Comparison of ENCODE assay signal across 11 cellular contexts in genomic region chr3:129623447-129624118, GRCh38. TPM values are rescaled to one million over a fixed set of nuclear protein-coding genes. Genes with fewer than 3 reads are reported as not detected.
DNase-seq lines count a peak whose midpoint lies in the region; ATAC-seq, FAIRE-seq and TF ChIP-seq lines count a peak whose summit lies in the region.
"Had no signal": no experiment of that assay in that cellular context is flagged by ENCODE, and none has a peak within 500 bp of the region (broad histone marks: within the 10 kb centered on the region; RNA-seq: fewer than 3 reads in every experiment).

No MANE protein-coding gene starts in this region.

- H2AFZ ChIP-seq in H1 (ENCODE audit: low read length) = no peak overlapping the region

- H3K4me3 ChIP-seq in H1 (ENCODE audit: extremely low read depth in 1 of 4, insufficient read depth in 2 of 4, low read depth in 3 of 4, low read length in 4 of 4) (no peak overlapping the region), mesendoderm (ENCODE audit: low read length) (no peak overlapping the region), thyroid gland (replicated peaks in 1 of 3) (no peak overlapping the region)

- no peaks in the 10 kb centered on the region for H3K9me3 ChIP-seq in H1 (ENCODE audit: insufficient read depth in 2 of 2, low read depth in 1 of 2, low read length in 1 of 2)
- H3K9me3 ChIP-seq in thyroid gland = no peaks in the 10 kb centered on the region

- H2BK120ac ChIP-seq in H1 (replicated peaks; ENCODE audit: low read depth, low read length) (no peak overlapping the region), mesendoderm (ENCODE audit: low read depth, low read length) (no peak overlapping the region)

- peaks cover 4 to 20% (median 6%) of the 10 kb centered on the region in 4 experiments for H3K4me1 ChIP-seq in H1 (replicated peaks in 1 of 4; ENCODE audit: control insufficient read depth in 3 of 4, insufficient read depth in 4 of 4, low read length in 3 of 4)
- H3K4me1 ChIP-seq in mesendoderm (ENCODE audit: control insufficient read depth, low read depth, low read length) = peaks cover 4% of the 10 kb centered on the region
- H3K4me1 ChIP-seq in thyroid gland = peaks cover 36 to 76% of the 10 kb centered on the region in 2 donors

- H3K56ac ChIP-seq in H1 (replicated peaks; ENCODE audit: insufficient read length, low read depth, low read length) (no peak overlapping the region), mesendoderm (ENCODE audit: low read length) (peak overlapping the region; percentile 30)

- peak overlapping the region; percentile 2; the same call in 1 of the 2 replicates for H2BK12ac ChIP-seq in H1 (ENCODE audit: low read depth, low read length)

- peak overlapping the region; percentile 43; the same call in 1 of the 2 replicates for H4K8ac ChIP-seq in H1 (ENCODE audit: extremely low read depth, insufficient read depth, low read length)
- no peak overlapping the region for H4K8ac ChIP-seq in mesendoderm (ENCODE audit: low read depth, low read length)

- H3K36me3 ChIP-seq in H1 (ENCODE audit: control insufficient read depth in 2 of 4, insufficient read depth in 4 of 4, low read length in 3 of 4) (no peaks in the 10 kb centered on the region), mesendoderm (ENCODE audit: control insufficient read depth, insufficient read depth, low read length) (no peaks in the 10 kb centered on the region), thyroid gland (no peaks in the 10 kb centered on the region)

- H4K5ac ChIP-seq in H1 (ENCODE audit: insufficient read length, low read depth, low read length) = no peak overlapping the region
- no peak overlapping the region for H4K5ac ChIP-seq in mesendoderm (ENCODE audit: low read length)

- no peak overlapping the region for H2BK5ac ChIP-seq in H1 (ENCODE audit: low read depth, low read length)
- no peak overlapping the region for H2BK5ac ChIP-seq in mesendoderm (ENCODE audit: low read length)

- peak; percentile 70 for DNase-seq in HuH-7.5 (ENCODE audit: low spot score)
- no peak for DNase-seq in H1 (ENCODE audit: low read depth in 1 of 2, low spot score in 2 of 2)
- DNase-seq in mesendoderm = no peak
- DNase-seq in thyroid gland = peak in 1 of 2 donors; percentile 45
- DNase-seq in activated T-cell treated with anti-CD3 and anti-CD28 coated beads, Interleukin-2, amount 50 U/mL, for 1 hour = no peak
- DNase-seq: activated CD4-positive, alpha-beta T cell treated with anti-CD3 and anti-CD28 coated beads for 36 hours; NCI-H2107 had no signal

- H3K4ac ChIP-seq in H1 (replicated peaks; ENCODE audit: insufficient read length, low read depth, low read length) (no peak overlapping the region), mesendoderm (ENCODE audit: low read depth, low read length) (no peak overlapping the region)

- POLR2A ChIA-PET in H1 (lab: Charles Lee; ENCODE audit: partially characterized antibody) = interaction anchor here (0.6 to 0.8 kb wide), 2 partner anchors 16 to 100 kb away, joined by 3 read pairs; no protein-coding TSS in a partner anchor

- TF ChIP-seq EP300 in H1 (IDR thresholded peaks at IDR 0.05; ENCODE audit: borderline replicate concordance in 1 of 2, low read depth in 2 of 2, low read length in 2 of 2) = no peak

- H3K23me2 ChIP-seq in H1 (ENCODE audit: low read depth, low read length) = peaks cover 7% of the 10 kb centered on the region

- no peak overlapping the region for H3K9ac ChIP-seq in H1 (replicated peaks in 1 of 4; ENCODE audit: extremely low read depth in 1 of 4, low read depth in 3 of 4, low read length in 3 of 4)
- H3K9ac ChIP-seq in mesendoderm (ENCODE audit: low read length) = no peak overlapping the region

- no peak overlapping the region for H2AK5ac ChIP-seq in H1 (ENCODE audit: low read depth, low read length)
- no peak overlapping the region for H2AK5ac ChIP-seq in mesendoderm (ENCODE audit: low read length)

- H3K27ac ChIP-seq in H1 (ENCODE audit: low read depth, low read length) (no peak overlapping the region), mesendoderm (ENCODE audit: low read depth, low read length) (no peak overlapping the region), thyroid gland (peak overlapping the region; percentile 77 to 94 (median 79))

- TF ChIP-seq RAD21 in H1 (IDR thresholded peaks at IDR 0.05 in 1 of 2, conservative IDR thresholded peaks at IDR 0.05 in 1 of 2; ENCODE audit: low read depth in 2 of 2, low read length in 2 of 2) = no peak

- CTCF ChIA-PET in H1 (lab: Charles Lee; ENCODE audit: partially characterized antibody) = interaction anchor here (0.7 to 1.4 kb wide), 2 partner anchors 133 to 202 kb away, joined by 3 read pairs; no protein-coding TSS in a partner anchor

- ATAC-seq in GM19452 (IDR thresholded peaks at IDR 0.05; ENCODE audit: unreplicated experiment) = no peak
- ATAC-seq in HG03045 (IDR thresholded peaks at IDR 0.05; ENCODE audit: unreplicated experiment) = no peak
- ATAC-seq: activated CD4-positive, alpha-beta T cell treated with anti-CD3 and anti-CD28 coated beads for 36 hours; activated naive CD4-positive, alpha-beta T cell treated with anti-CD3 and anti-CD28 coated beads, Interleukin-2, amount 50 U/mL, for 72 hours had no signal

- H3K14ac ChIP-seq in H1 (ENCODE audit: insufficient read length) = no peak overlapping the region

- no peak overlapping the region for H2BK20ac ChIP-seq in H1 (ENCODE audit: low read length)

- H2BK15ac ChIP-seq in H1 (ENCODE audit: low read length) (no peak overlapping the region), mesendoderm (replicated peaks; ENCODE audit: low read depth) (no peak overlapping the region)

- H4K91ac ChIP-seq in H1 (replicated peaks; ENCODE audit: insufficient read length, low read length) = no peak overlapping the region

- TF ChIP-seq POLR2A in H1 (IDR thresholded peaks at IDR 0.05; ENCODE audit: control extremely low read depth in 1 of 2, low read depth in 2 of 2, low read length in 2 of 2) (no peak), thyroid gland (IDR thresholded peaks at IDR 0.05) (no peak)

- H3K4me2 ChIP-seq in H1 (ENCODE audit: insufficient read depth in 1 of 2, low read depth in 2 of 2, low read length in 2 of 2) (no peak overlapping the region), mesendoderm (ENCODE audit: low read length) (no peak overlapping the region)

- intact Hi-C loops in thyroid gland (cut with DNase I) = loop anchor here (10.0 kb wide), 1 partner anchor 129 kb away; no protein-coding TSS in a partner anchor

- FAIRE-seq in H1 (lab: Jason Lieb, UNC) = no peak
- FAIRE-seq: GM19239 had no signal

- H3K18ac ChIP-seq in H1 (ENCODE audit: extremely low read depth, low read length) = no peak overlapping the region; the same call in 1 of the 2 replicates
- H3K18ac ChIP-seq in mesendoderm (ENCODE audit: low read length) = no peak overlapping the region

- 86% methylated on average over 16 of the region's 17 CpGs; no CpG with 5 or more reads in 1 of the 2 experiments for WGBS in H1 (ENCODE audit: extremely low coverage in 1 of 2, insufficient coverage in 1 of 2, insufficient read length in 1 of 2, insufficient replicate concordance in 2 of 2, low coverage in 1 of 2, low lambda C conversion rate in 2 of 2, missing lambda C conversion rate in 1 of 2), 2 experiments
- no CpG with 5 or more reads among the region's 17 CpGs for WGBS in mesendoderm (ENCODE audit: extremely low coverage, insufficient coverage, low lambda C conversion rate)
- 49 to 53% methylated on average over 10 to 11 of the region's 17 CpGs for WGBS in thyroid gland, 2 donors

- H3K79me1 ChIP-seq in H1 (ENCODE audit: low read depth, low read length) (no peaks in the 10 kb centered on the region), mesendoderm (ENCODE audit: low read length) (no peaks in the 10 kb centered on the region)

- H3K23ac ChIP-seq in H1 (ENCODE audit: insufficient read length) (no peak overlapping the region), mesendoderm (ENCODE audit: low read length) (no peak overlapping the region)

- no peak for TF ChIP-seq CTCF in H1 (IDR thresholded peaks at IDR 0.05; ENCODE audit: control extremely low read depth in 1 of 3, insufficient read depth in 1 of 3, low read depth in 1 of 3, low read length in 3 of 3)
- peak in 1 of 6 experiments; percentile 4 for TF ChIP-seq CTCF in thyroid gland (IDR thresholded peaks at IDR 0.05)

- H3K79me2 ChIP-seq in H1 (ENCODE audit: control insufficient read depth in 1 of 2, insufficient read depth in 2 of 2, low read length in 2 of 2) (no peaks in the 10 kb centered on the region), mesendoderm (ENCODE audit: control insufficient read depth, insufficient read depth, low read length) (no peaks in the 10 kb centered on the region)

- H4K20me1 ChIP-seq in H1 (replicated peaks in 1 of 2; ENCODE audit: control insufficient read depth in 1 of 2, insufficient read depth in 2 of 2, low read length in 2 of 2) = no peaks in the 10 kb centered on the region

- H3K27me3 ChIP-seq in H1 (replicated peaks in 1 of 4; ENCODE audit: control insufficient read depth in 3 of 4, extremely low read depth in 1 of 4, insufficient read depth in 3 of 4, low read length in 3 of 4) (no peaks in the 10 kb centered on the region), mesendoderm (ENCODE audit: insufficient read depth, low read length, poor library complexity) (no peaks in the 10 kb centered on the region), thyroid gland (no peaks in the 10 kb centered on the region)

TF ChIP-seq in H1, 55 proteins besides CTCF, POLR2A, EP300 and RAD21:
- TF ChIP-seq NRF1 (IDR thresholded peaks at IDR 0.05; ENCODE audit: low read depth, low read length) = no peak
- peak; percentile 39; the same call in 1 of the 2 replicates for TF ChIP-seq KDM1A (IDR thresholded peaks at IDR 0.05; ENCODE audit: borderline replicate concordance, low read length)

RNA-seq across cellular contexts. Expression of gene PLXND1, which starts 17.1 kb away (rescaled TPM):
- 60.2 and 66.4 TPM in 2 replicates for total RNA-seq in H1 (2021; fragmentation: NEBNext Ultra II Directional; extraction: Animal tissue kit (Norgen Biotek cat#: 25700))
- 17.7 and 21.7 TPM in 2 replicates for polyA plus RNA-seq in H1 (2011; rRNA removed)
- polyA plus RNA-seq in H1 (2011; cell fraction: cytosol; rRNA removed) = 18.6 TPM
- polyA plus RNA-seq in H1 (2011; cell fraction: nucleus; rRNA removed) = 82.4 TPM
- polyA plus RNA-seq in H1 (2012, experiment 1 of 2) = 31.8 to 69.1 TPM (median 54.8 TPM) in 4 replicates
- polyA plus RNA-seq in H1 (2012, experiment 2 of 2) = 41.9 TPM
- 103 TPM for polyA plus RNA-seq in H1 (2013, experiment 1 of 2)
- polyA plus RNA-seq in H1 (2013, experiment 2 of 2) = 99.8 TPM
- 28.1 and 28.5 TPM in 2 replicates for polyA minus RNA-seq in H1 (2011; rRNA and poly(A)+ RNA removed)
- polyA minus RNA-seq in H1 (2011; cell fraction: cytosol; rRNA and poly(A)+ RNA removed) = 23.0 TPM
- 22.9 TPM for polyA minus RNA-seq in H1 (2011; cell fraction: nucleus; rRNA and poly(A)+ RNA removed)
- 94.2 TPM for polyA plus RNA-seq in mesendoderm (2013, experiment 1 of 2)
- polyA plus RNA-seq in mesendoderm (2013, experiment 2 of 2) = 90.0 TPM
- 10 to 100 TPM; 50.7 to 69.8 (median 60.8) TPM for total RNA-seq in thyroid gland

Comparison
In these comparisons a context has a peak if more than half of its experiments do, and no peak if none do; other contexts are left out.
1. H3K27ac ChIP-seq: peak in thyroid gland (3 of 3); none in H1 (single experiment) and mesendoderm (single experiment).